In genomic region chr9:136327313-136327971, GRCh38 we compare ENCODE assay signal across 8 cellular contexts. TPM values are rescaled to one million over a fixed set of nuclear protein-coding genes. Genes with fewer than 3 reads are reported as not detected.
DNase-seq lines count a peak whose midpoint lies in the region; ATAC-seq, FAIRE-seq and TF ChIP-seq lines count a peak whose summit lies in the region.

Gene GPSM1, plus strand, starts transcription at chr9:136327539. Its CDS starts 157 bp downstream, at chr9:136327696.

- H3K27ac ChIP-seq in gastroesophageal sphincter (peak within 1 kb of the TSS; percentile 2 to 87 (median 84)), uterus (peak within 1 kb of the TSS; percentile 56 to 86)

- TF ChIP-seq POLR2A in gastroesophageal sphincter (IDR thresholded peaks at IDR 0.05) (peak in 1 of 2 donors; percentile 66), uterus (IDR thresholded peaks at IDR 0.05) (peak; percentile 11 to 79)

- no peaks in the 10 kb centered on the region for H3K27me3 ChIP-seq in gastroesophageal sphincter
- H3K27me3 ChIP-seq in uterus, result no peaks in the 10 kb centered on the region

- H3K9me3 Mint-ChIP-seq in neural crest cell, result no peaks in the 10 kb centered on the region

- TF ChIP-seq CTCF in D721Med (IDR thresholded peaks at IDR 0.05; ENCODE audit: insufficient read depth, missing control alignments) (no peak), gastroesophageal sphincter (IDR thresholded peaks at IDR 0.05) (peak in 1 of 4 experiments; percentile 43), neural crest cell (conservative IDR thresholded peaks at IDR 0.05) (peak; percentile 5), uterus (IDR thresholded peaks at IDR 0.05) (peak in 2 of 4 experiments; percentile 19 to 38)

- no CpG with 5 or more reads among the region's 88 CpGs for WGBS in gastroesophageal sphincter (ENCODE audit: low coverage in 1 of 2), 2 donors

- H3K4me3 ChIP-seq in gastroesophageal sphincter, result peak within 1 kb of the TSS; percentile 60 to 86
- peak within 1 kb of the TSS; percentile 57 to 88 for H3K4me3 ChIP-seq in uterus

- no peaks in the 10 kb centered on the region for H3K36me3 Mint-ChIP-seq in neural crest cell (ENCODE audit: low read depth)

- H3K36me3 ChIP-seq in gastroesophageal sphincter (no peaks in the 10 kb centered on the region), uterus (no peaks in the 10 kb centered on the region)

- no peak for TF ChIP-seq EP300 in gastroesophageal sphincter (IDR thresholded peaks at IDR 0.05)

- peaks cover 0 to 52% (median 26%) of the 10 kb centered on the region in 3 donors for H3K4me1 ChIP-seq in gastroesophageal sphincter
- H3K4me1 ChIP-seq in uterus, result peaks cover 0 to 30% of the 10 kb centered on the region in 2 donors

- peak; percentile 85 for DNase-seq in D721Med (ENCODE audit: insufficient read length, low spot score)
- DNase-seq in NOMO-1 treated with dmso at 0.1 percent for 144 hours (lab: John Stamatoyannopoulos, UW; ENCODE audit: unreplicated experiment), result peak; percentile 25
- DNase-seq in activated naive CD4-positive, alpha-beta T cell treated with anti-CD3 and anti-CD28 coated beads, Interleukin-2, amount 50 U/mL, for 16 hours, result peak; percentile 60
- no peak for DNase-seq in neural crest cell (ENCODE audit: low read depth, low spot score)
- DNase-seq in uterus, result peak in 1 of 2 donors; percentile 65
- no peak for DNase-seq in NK-92 (lab: John Stamatoyannopoulos, UW; ENCODE audit: unreplicated experiment)

- H3K4me3 Mint-ChIP-seq in neural crest cell, result peak within 1 kb of the TSS; percentile 94

- intact Hi-C loops in uterus (cut with DNase I; ENCODE audit: low total_unique reads), result no loop called here

- H3K4me1 Mint-ChIP-seq in neural crest cell, result peaks cover 15% of the 10 kb centered on the region

- ATAC-seq in gastroesophageal sphincter (peak; percentile 76), GM21723 (IDR thresholded peaks at IDR 0.05; ENCODE audit: unreplicated experiment) (no peak)

- H3K9me3 ChIP-seq in gastroesophageal sphincter (no peaks in the 10 kb centered on the region), uterus (no peaks in the 10 kb centered on the region)

- no peak for FAIRE-seq in D721Med (lab: Jason Lieb, UNC)

- H3K27me3 Mint-ChIP-seq in neural crest cell (ENCODE audit: low read depth), result peaks cover 3% of the 10 kb centered on the region

- H3K27ac Mint-ChIP-seq in neural crest cell (ENCODE audit: unreplicated experiment), result peak within 1 kb of the TSS; percentile 80

RNA-seq across cellular contexts. Expression of gene GPSM1, which starts in this region (rescaled TPM):
- total RNA-seq in gastroesophageal sphincter (10 to 100 TPM in 3 of 4 donors, 1 to 10 TPM in 1; 10.0 to 14.9 (median 13.0) TPM), neural crest cell (50.8 and 56.7 TPM in 2 replicates), uterus (10 to 100 TPM in 2 of 4 donors, 1 to 10 TPM in 2; 4.4 to 43.6 (median 24.1) TPM)

Comparison
In these comparisons a context has a peak if more than half of its experiments do, and no peak if none do; other contexts are left out.
1. DNase-seq: peak in D721Med (single experiment), NOMO-1 treated with dmso at 0.1 percent for 144 hours (single experiment) and activated naive CD4-positive, alpha-beta T cell treated with anti-CD3 and anti-CD28 coated beads, Interleukin-2, amount 50 U/mL, for 16 hours (single experiment); none in neural crest cell (single experiment) and NK-92 (single experiment).